Comparison of ENCODE assay signal across 8 cellular contexts in genomic region chr7:7970113-7970619, GRCh38. TPM values are rescaled to one million over a fixed set of nuclear protein-coding genes. Genes with fewer than 3 reads are reported as not detected.
A peak's percentile ranks its signal among the peaks of the same experiment; 100 is the strongest.
DNase-seq lines count a peak whose midpoint lies in the region; ATAC-seq and TF ChIP-seq lines count a peak whose summit lies in the region.

No MANE protein-coding gene starts in this region.

- H3K4me3 ChIP-seq in coronary artery (peak overlapping the region; percentile 95), neuron (ENCODE audit: low read length) (peak overlapping the region; percentile 75)

- H3K4me3 Mint-ChIP-seq in activated T-cell treated with anti-CD3 and anti-CD28 coated beads, Interleukin-2, amount 50 U/mL, for 72 hours: no peak overlapping the region

- peak overlapping the region; percentile 50 to 97 for H3K27ac ChIP-seq in coronary artery

- no peaks in the 10 kb centered on the region for H3K9me3 ChIP-seq in neuron (ENCODE audit: low read length)

- peaks cover 47% of the 10 kb centered on the region for H3K4me1 ChIP-seq in neuron (ENCODE audit: insufficient read depth, low read length)

- H3K4me1 Mint-ChIP-seq in activated T-cell treated with anti-CD3 and anti-CD28 coated beads, Interleukin-2, amount 50 U/mL, for 72 hours (ENCODE audit: low read depth): peaks cover 48% of the 10 kb centered on the region

- no peak for TF ChIP-seq CTCF in coronary artery (IDR thresholded peaks at IDR 0.05)

- no peaks in the 10 kb centered on the region for H3K9me3 Mint-ChIP-seq in activated T-cell treated with anti-CD3 and anti-CD28 coated beads, Interleukin-2, amount 50 U/mL, for 72 hours

- no peaks in the 10 kb centered on the region for H3K36me3 Mint-ChIP-seq in activated T-cell treated with anti-CD3 and anti-CD28 coated beads, Interleukin-2, amount 50 U/mL, for 72 hours (ENCODE audit: insufficient read depth in 2 of 2)

- H3K36me3 ChIP-seq in neuron (ENCODE audit: insufficient read depth, low read length): no peaks in the 10 kb centered on the region

- ATAC-seq in HG02623 (IDR thresholded peaks at IDR 0.05; ENCODE audit: unreplicated experiment): no peak
- ATAC-seq in activated T-cell treated with anti-CD3 and anti-CD28 coated beads, Interleukin-2, amount 50 U/mL, for 72 hours (replicated peaks in 1 of 2): no peak
- no peak for ATAC-seq in GM18861 (IDR thresholded peaks at IDR 0.05; ENCODE audit: unreplicated experiment)

- H2AFZ ChIP-seq in neuron (ENCODE audit: low read depth, low read length): peak overlapping the region; percentile 39

- H3K27ac Mint-ChIP-seq in activated T-cell treated with anti-CD3 and anti-CD28 coated beads, Interleukin-2, amount 50 U/mL, for 72 hours: no peak overlapping the region

- peak; percentile 38 for DNase-seq in D341Med (ENCODE audit: low spot score)
- peak; percentile 89 for DNase-seq in NCI-H2107 treated with DMSO at 0.1 percent for 48 hours (lab: John Stamatoyannopoulos, UW; ENCODE audit: unreplicated experiment)
- no peak for DNase-seq in coronary artery (ENCODE audit: low spot score)
- no peak for DNase-seq in ureter (ENCODE audit: low spot score)
- DNase-seq in activated T-cell treated with anti-CD3 and anti-CD28 coated beads, Interleukin-2, amount 50 U/mL, for 72 hours: no peak

- no peaks in the 10 kb centered on the region for H3K27me3 ChIP-seq in neuron (ENCODE audit: insufficient read depth, low read length)

- H3K27me3 Mint-ChIP-seq in activated T-cell treated with anti-CD3 and anti-CD28 coated beads, Interleukin-2, amount 50 U/mL, for 72 hours (ENCODE audit: low read depth): no peaks in the 10 kb centered on the region

RNA-seq across cellular contexts. Expression of gene GLCCI1, which starts 1.6 kb away (rescaled TPM):
- 25.5 TPM for total RNA-seq in ureter
- 10 to 100 TPM; 25.3 to 26.1 TPM for total RNA-seq in activated T-cell treated with anti-CD3 and anti-CD28 coated beads, Interleukin-2, amount 50 U/mL, for 72 hours

Comparison
In these comparisons a context has a peak if more than half of its experiments do, and no peak if none do; other contexts are left out.
1. DNase-seq: peak in D341Med (single experiment) and NCI-H2107 treated with DMSO at 0.1 percent for 48 hours (single experiment); none in coronary artery (single experiment), ureter (single experiment) and activated T-cell treated with anti-CD3 and anti-CD28 coated beads, Interleukin-2, amount 50 U/mL, for 72 hours (0 of 2).